9 cellular contexts compared by ENCODE assay signal in the genomic region with DNA sequence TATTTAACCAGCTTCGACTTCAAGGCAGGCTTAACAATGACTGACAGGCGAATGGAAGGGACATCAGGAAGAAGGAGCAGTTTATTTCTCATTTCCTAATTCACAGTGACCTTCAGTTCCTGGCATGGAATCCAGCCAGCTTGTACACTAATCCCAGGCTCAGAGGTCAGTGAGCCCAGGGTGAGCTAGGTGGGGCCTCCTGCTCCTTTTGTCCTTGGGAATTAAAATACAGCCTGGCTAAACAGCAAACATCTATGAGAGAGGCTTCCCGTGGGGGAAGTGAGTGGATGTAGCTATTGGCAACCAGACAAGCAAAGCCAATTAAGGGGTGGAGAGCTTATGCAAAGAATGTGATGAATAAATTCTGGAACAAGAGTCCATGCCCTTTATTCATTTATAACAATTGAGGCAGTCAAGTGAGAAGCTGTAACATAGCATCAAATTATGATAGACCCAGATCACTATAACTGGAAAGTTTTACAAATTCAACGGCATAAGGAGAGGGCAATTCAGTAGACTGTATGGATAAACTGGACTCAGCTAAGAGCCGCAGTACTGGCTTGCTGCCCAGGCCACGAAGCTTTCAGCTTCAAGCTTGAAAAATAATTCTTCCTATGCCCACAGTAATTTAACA. TPM values are rescaled to one million over a fixed set of nuclear protein-coding genes. Genes with fewer than 3 reads are reported as not detected.
DNase-seq lines count a peak whose midpoint lies in the region; ATAC-seq and TF ChIP-seq lines count a peak whose summit lies in the region.
"Had no signal": no experiment of that assay in that cellular context is flagged by ENCODE, and none has a peak within 500 bp of the region (broad histone marks: within the 10 kb centered on the region; RNA-seq: fewer than 3 reads in every experiment).

No MANE protein-coding gene starts in this region.

- H3K27ac Mint-ChIP-seq in CD14-positive monocyte: peak overlapping the region in 2 of 7 donors; percentile 27 to 76

- no peak for TF ChIP-seq CTCF in lower lobe of right lung (IDR thresholded peaks at IDR 0.05)
- TF ChIP-seq CTCF in transverse colon (IDR thresholded peaks at IDR 0.05): no peak
- no peak for TF ChIP-seq CTCF in CD14-positive monocyte (IDR thresholded peaks at IDR 0.05)

- H3K4me1 ChIP-seq in lower lobe of right lung (peaks cover 43% of the 10 kb centered on the region), transverse colon (peaks cover 13 to 44% (median 21%) of the 10 kb centered on the region in 4 donors)

- peak; percentile 83 to 84 for ATAC-seq in lower lobe of right lung
- ATAC-seq in HG02588 (IDR thresholded peaks at IDR 0.05; ENCODE audit: unreplicated experiment): no peak
- ATAC-seq: HCT116 had no signal

- intact Hi-C loops in lower lobe of right lung (cut with DNase I) (no loop called here), transverse colon (cut with DNase I; ENCODE audit: low total_unique reads) (no loop called here), CD14-positive monocyte (cut with micrococcal nuclease) (no loop called here)

- H3K36me3 Mint-ChIP-seq in CD14-positive monocyte: peaks cover 83 to 94% of the 10 kb centered on the region in 2 donors

- DNase-seq in DMS79 treated with DMSO at 0.1 percent for 48 hours (lab: John Stamatoyannopoulos, UW) (peak; percentile 98), NCI-H2227 treated with DMSO at 0.1 percent for 48 hours (lab: John Stamatoyannopoulos, UW) (peak; percentile 63), caudate nucleus (lab: John Stamatoyannopoulos, UW) (peak in 2 of 61 donors; percentile 6 to 15), lower lobe of right lung (peak; percentile 63), transverse colon (peak; percentile 61), CD14-positive monocyte (ENCODE audit: low spot score) (no peak)
- no peak for DNase-seq in stimulated activated CD4-positive, alpha-beta T cell treated with anti-CD3 and anti-CD28 coated beads, Interleukin-15, amount 100 ng/mL, for 24 hours

- no peak for TF ChIP-seq POLR2A in transverse colon (IDR thresholded peaks at IDR 0.05)

- no peaks in the 10 kb centered on the region for H3K9me3 ChIP-seq in lower lobe of right lung
- H3K9me3 ChIP-seq in transverse colon: no peaks in the 10 kb centered on the region

- no peaks in the 10 kb centered on the region for H3K9me3 Mint-ChIP-seq in CD14-positive monocyte

- 49 to 71% methylated on average over 2 to 6 of the region's 6 CpGs for WGBS in transverse colon (ENCODE audit: low coverage in 1 of 2), 2 donors

- H3K4me3 Mint-ChIP-seq in CD14-positive monocyte: no peak overlapping the region

- in situ Hi-C loops in transverse colon (cut with MboI; ENCODE audit: low pct_ligation_motif_present in 1 of 4, low pct_unique_long_range_greater_than_20kb in 1 of 4, low sequenced_read_pairs in 3 of 4): no loop called here

- H3K27me3 Mint-ChIP-seq in CD14-positive monocyte (ENCODE audit: low read depth in 3 of 3): peaks cover 0 to 1% (median 0%) of the 10 kb centered on the region in 3 donors

- no peaks in the 10 kb centered on the region for H3K4me1 Mint-ChIP-seq in CD14-positive monocyte

- H3K36me3 ChIP-seq in lower lobe of right lung (peaks cover 34% of the 10 kb centered on the region), transverse colon (peaks cover 0 to 8% (median 0%) of the 10 kb centered on the region in 4 donors)

- H3K4me3 ChIP-seq in lower lobe of right lung (no peak overlapping the region), transverse colon (no peak overlapping the region)

- H3K27ac ChIP-seq in caudate nucleus (ENCODE audit: low read depth, low read length) (peak overlapping the region; percentile 44), lower lobe of right lung (peak overlapping the region; percentile 70), transverse colon (peak overlapping the region; percentile 39 to 72 (median 54))

- TF ChIP-seq EP300 in transverse colon (IDR thresholded peaks at IDR 0.05; ENCODE audit: low read depth): no peak

- no peaks in the 10 kb centered on the region for H3K27me3 ChIP-seq in lower lobe of right lung (ENCODE audit: low read depth)
- no peaks in the 10 kb centered on the region for H3K27me3 ChIP-seq in transverse colon

RNA-seq across cellular contexts. Expression of gene STK17A, which starts 57.1 kb away (rescaled TPM):
- total RNA-seq in lower lobe of right lung: 27.1 TPM
- 10 to 100 TPM in 3 of 4 donors, 1 to 10 TPM in 1; 6.0 to 35.7 (median 26.4) TPM for total RNA-seq in transverse colon
- polyA plus RNA-seq in CD14-positive monocyte: 10 to 100 TPM in 1 of 2 donors, 1 to 10 TPM in 1; 9.5 to 14.1 TPM

Comparison
In these comparisons a context has a peak if more than half of its experiments do, and no peak if none do; other contexts are left out.
1. DNase-seq: peak in DMS79 treated with DMSO at 0.1 percent for 48 hours (single experiment), NCI-H2227 treated with DMSO at 0.1 percent for 48 hours (single experiment), lower lobe of right lung (single experiment) and transverse colon (single experiment); none in CD14-positive monocyte (single experiment) and stimulated activated CD4-positive, alpha-beta T cell treated with anti-CD3 and anti-CD28 coated beads, Interleukin-15, amount 100 ng/mL, for 24 hours (single experiment).
2. Peak in every context shown above with its lines, with median percentiles within 50 percentile points of each other: H3K27ac ChIP-seq.